Comparison of ENCODE assay signal across 16 cellular contexts in genomic region chr22:32830473-32830872, GRCh38. TPM values are rescaled to one million over a fixed set of nuclear protein-coding genes. Genes with fewer than 3 reads are reported as not detected.
DNase-seq lines count a peak whose midpoint lies in the region; ATAC-seq, FAIRE-seq and TF ChIP-seq lines count a peak whose summit lies in the region.
"Had no signal": no experiment of that assay in that cellular context is flagged by ENCODE, and none has a peak within 500 bp of the region (broad histone marks: within the 10 kb centered on the region; RNA-seq: fewer than 3 reads in every experiment).

No MANE protein-coding gene starts in this region.

- no peaks in the 10 kb centered on the region for H3K36me3 ChIP-seq in BLaER1
- peaks cover 5 to 21% of the 10 kb centered on the region in 2 donors for H3K36me3 ChIP-seq in kidney (ENCODE audit: control insufficient read depth in 1 of 2, insufficient read depth in 2 of 2, low read length in 2 of 2)
- H3K36me3 ChIP-seq in psoas muscle (ENCODE audit: insufficient read depth in 1 of 2, low read depth in 1 of 2), result no peaks in the 10 kb centered on the region

- H3K27me3 Mint-ChIP-seq in activated CD4-positive, alpha-beta T cell treated with anti-CD3 and anti-CD28 coated beads for 36 hours, result no peaks in the 10 kb centered on the region

- H3K4me1 Mint-ChIP-seq in activated CD4-positive, alpha-beta T cell treated with anti-CD3 and anti-CD28 coated beads for 36 hours, result peaks cover 10% of the 10 kb centered on the region

- H3K4me3 ChIP-seq in BLaER1 (no peak overlapping the region), dorsolateral prefrontal cortex (no peak overlapping the region), kidney (ENCODE audit: low read length in 2 of 2) (no peak overlapping the region), psoas muscle (no peak overlapping the region)
- H3K4me3 ChIP-seq: testis had no signal

- CTCF ChIA-PET in activated CD4-positive, alpha-beta T cell treated with anti-CD3 and anti-CD28 coated beads for 36 hours (lab: Charles Lee), result interaction anchor here (1.0 kb wide), 1 partner anchor 11 kb away, joined by 3 read pairs; no protein-coding TSS in a partner anchor

- H4K20me1 ChIP-seq in BLaER1, result no peaks in the 10 kb centered on the region

- H3K4me1 ChIP-seq in BLaER1 (peaks cover 51% of the 10 kb centered on the region), kidney (ENCODE audit: control insufficient read depth in 1 of 2, insufficient read depth in 1 of 2, low read depth in 1 of 2, low read length in 2 of 2) (peaks cover 39 to 40% of the 10 kb centered on the region in 2 donors), psoas muscle (peaks cover 24% of the 10 kb centered on the region)

- peak in 3 of 4 donors; percentile 50 to 61 (median 57) for ATAC-seq in psoas muscle
- ATAC-seq in HG02884 (IDR thresholded peaks at IDR 0.05; ENCODE audit: unreplicated experiment), result no peak
- ATAC-seq in activated CD4-positive, alpha-beta T cell treated with anti-CD3 and anti-CD28 coated beads for 36 hours, result no peak
- ATAC-seq: activated CD8-positive, alpha-beta T cell treated with anti-CD3 and anti-CD28 coated beads, Interleukin-2, amount 10 ng/mL, durations not matched to agents 7 days and 5 days had no signal

- WGBS in psoas muscle, 3 donors, result 47 to 69% (median 48%) methylated on average over 11 of the region's 11 CpGs

- TF ChIP-seq CTCF in dorsolateral prefrontal cortex (IDR thresholded peaks at IDR 0.05 in 54 of 56, conservative IDR thresholded peaks at IDR 0.05 in 2 of 56; ENCODE audit: low read depth in 1 of 56, partially characterized antibody in 56 of 56), result no peak
- TF ChIP-seq CTCF in kidney (IDR thresholded peaks at IDR 0.05; ENCODE audit: borderline replicate concordance, extremely low read depth, insufficient read depth), result no peak
- TF ChIP-seq CTCF in psoas muscle (IDR thresholded peaks at IDR 0.05), result no peak

- H3K9me3 ChIP-seq in BLaER1, result no peaks in the 10 kb centered on the region
- no peaks in the 10 kb centered on the region for H3K9me3 ChIP-seq in kidney (ENCODE audit: control insufficient read depth in 1 of 2, low read length in 2 of 2)
- no peaks in the 10 kb centered on the region for H3K9me3 ChIP-seq in psoas muscle
- H3K9me3 ChIP-seq: testis had no signal

- H3K9ac ChIP-seq in BLaER1 (no peak overlapping the region), kidney (ENCODE audit: low read length in 2 of 2) (peak overlapping the region in 1 of 2 donors; percentile 44)

- no peak for FAIRE-seq in kidney (lab: Jason Lieb, UNC)
- FAIRE-seq: A204.1, small intestine had no signal

- POLR2A ChIA-PET in activated CD4-positive, alpha-beta T cell treated with anti-CD3 and anti-CD28 coated beads for 36 hours (lab: Charles Lee), result no interaction called here

- no peaks in the 10 kb centered on the region for H3K36me3 Mint-ChIP-seq in activated CD4-positive, alpha-beta T cell treated with anti-CD3 and anti-CD28 coated beads for 36 hours (ENCODE audit: low read depth)

- intact Hi-C loops in dorsolateral prefrontal cortex (cut with DNase I) (no loop called here), kidney (cut with DNase I) (no loop called here), psoas muscle (cut with DNase I) (no loop called here)
- intact Hi-C loops in activated CD4-positive, alpha-beta T cell treated with anti-CD3 and anti-CD28 coated beads for 36 hours (cut with DNase I, micrococcal nuclease), result no loop called here

- DNase-seq in dorsolateral prefrontal cortex (no peak), kidney (peak; percentile 87), psoas muscle (peak; percentile 46 to 72), SHP77 treated with DMSO at 0.1 percent for 48 hours (lab: John Stamatoyannopoulos, UW) (no peak), OCI-M2 (lab: John Stamatoyannopoulos, UW; ENCODE audit: unreplicated experiment) (no peak)
- no peak for DNase-seq in activated CD4-positive, alpha-beta T cell treated with anti-CD3 and anti-CD28 coated beads for 36 hours
- DNase-seq: activated CD8-positive, alpha-beta T cell treated with anti-CD3 and anti-CD28 coated beads, Interleukin-2, amount 10 ng/mL, durations not matched to agents 7 days and 5 days; activated effector memory CD4-positive, alpha-beta T cell treated with Interleukin-2 at 50 U/mL for 16 hours; COR-L47; NCI-H524 treated with DMSO at 0.1 percent for 48 hours; small intestine; T1000; testis had no signal

- H3K27ac ChIP-seq in BLaER1, result peak overlapping the region; percentile 10; the same call in 1 of the 2 replicates
- H3K27ac ChIP-seq in dorsolateral prefrontal cortex, result peak overlapping the region in 39 of 59 donors; percentile 1 to 75 (median 49)
- no peak overlapping the region for H3K27ac ChIP-seq in kidney (ENCODE audit: low read depth in 2 of 2, low read length in 2 of 2)
- H3K27ac ChIP-seq in psoas muscle, result peak overlapping the region; percentile 32
- H3K27ac ChIP-seq: testis had no signal

- no peaks in the 10 kb centered on the region for H3K27me3 ChIP-seq in BLaER1
- H3K27me3 ChIP-seq in dorsolateral prefrontal cortex, result no peaks in the 10 kb centered on the region
- H3K27me3 ChIP-seq in psoas muscle (ENCODE audit: insufficient read depth in 3 of 3, low read length in 2 of 3), result peaks cover 0 to 2% (median 0%) of the 10 kb centered on the region in 3 donors
- H3K27me3 ChIP-seq: testis had no signal

- H3K9me3 Mint-ChIP-seq in activated CD4-positive, alpha-beta T cell treated with anti-CD3 and anti-CD28 coated beads for 36 hours (ENCODE audit: low read depth), result no peaks in the 10 kb centered on the region

- peak overlapping the region; percentile 71 for H3K4me2 ChIP-seq in BLaER1

- no peak overlapping the region for H3K4me3 Mint-ChIP-seq in activated CD4-positive, alpha-beta T cell treated with anti-CD3 and anti-CD28 coated beads for 36 hours
- H3K4me3 Mint-ChIP-seq: activated CD8-positive, alpha-beta T cell treated with anti-CD3 and anti-CD28 coated beads, Interleukin-2, amount 10 ng/mL, durations not matched to agents 7 days and 5 days had no signal

- no peak overlapping the region for H3K27ac Mint-ChIP-seq in activated CD4-positive, alpha-beta T cell treated with anti-CD3 and anti-CD28 coated beads for 36 hours
- H3K27ac Mint-ChIP-seq: activated CD8-positive, alpha-beta T cell treated with anti-CD3 and anti-CD28 coated beads, Interleukin-2, amount 10 ng/mL, durations not matched to agents 7 days and 5 days had no signal

RNA-seq across cellular contexts. Expression of gene TIMP3, which starts 29.0 kb away (rescaled TPM):
- total RNA-seq in dorsolateral prefrontal cortex (100 to 1,000 TPM in 10 of 120 experiments, 10 to 100 TPM in 110; 30.5 to 155 (median 57.5) TPM), kidney (818 TPM), psoas muscle (100 to 1,000 TPM in 2 of 4 donors, 10 to 100 TPM in 2; 65.0 to 160 (median 92.5) TPM)
- polyA plus RNA-seq in kidney (ENCODE audit: insufficient read depth, low read depth, low replicate concordance) (198 TPM), psoas muscle (10 to 100 TPM; 58.6 to 80.7 (median 65.0) TPM)
- total RNA-seq in activated CD4-positive, alpha-beta T cell treated with anti-CD3 and anti-CD28 coated beads for 36 hours, result not detected
- total RNA-seq: activated CD8-positive, alpha-beta T cell treated with anti-CD3 and anti-CD28 coated beads, Interleukin-2, amount 10 ng/mL, durations not matched to agents 7 days and 5 days had no signal

Comparison
In these comparisons a context has a peak if more than half of its experiments do, and no peak if none do; other contexts are left out.
1. H3K27ac ChIP-seq: peak in BLaER1 (single experiment), dorsolateral prefrontal cortex (39 of 59) and psoas muscle (single experiment); none in kidney (0 of 2).
2. DNase-seq: peak in kidney (single experiment) and psoas muscle (2 of 2); none in dorsolateral prefrontal cortex (0 of 10), SHP77 treated with DMSO at 0.1 percent for 48 hours (single experiment), OCI-M2 (single experiment) and activated CD4-positive, alpha-beta T cell treated with anti-CD3 and anti-CD28 coated beads for 36 hours (single experiment).
3. ATAC-seq: peak in psoas muscle (3 of 4); none in HG02884 (single experiment) and activated CD4-positive, alpha-beta T cell treated with anti-CD3 and anti-CD28 coated beads for 36 hours (single experiment).
4. RNA of gene TIMP3, which starts 29.0 kb away (total RNA-seq): 818 TPM in kidney (single experiment), 65.0 to 160 TPM in psoas muscle and 30.5 to 155 TPM in dorsolateral prefrontal cortex; not detected in activated CD4-positive, alpha-beta T cell treated with anti-CD3 and anti-CD28 coated beads for 36 hours; every median in the first group is over 10 times any median in the second.